1 cellular context compared by ENCODE assay signal in genomic region chr16:5031601-5032000, GRCh38.
TF ChIP-seq lines count a peak whose summit lies in the region.

No MANE protein-coding gene starts in this region.

TF ChIP-seq in SK-N-SH treated with all-trans-retinoic acid at 6 μM for 48 hours, 23 proteins besides CTCF, POLR2A, EP300 and RAD21 (continued from another document):
- TF ChIP-seq ZNF70 (CRISPR knock-in tag; IDR thresholded peaks at IDR 0.05) (no peak), ZNF8 (CRISPR knock-in tag; IDR thresholded peaks at IDR 0.05) (no peak), ESRRG (CRISPR knock-in tag; IDR thresholded peaks at IDR 0.05) (no peak), CREB5 (CRISPR knock-in tag; IDR thresholded peaks at IDR 0.05; ENCODE audit: low read depth) (no peak), TOX (CRISPR knock-in tag; IDR thresholded peaks at IDR 0.05; ENCODE audit: borderline replicate concordance) (no peak), ZNF565 (CRISPR knock-in tag; conservative IDR thresholded peaks at IDR 0.05; ENCODE audit: low read depth) (no peak), SNAI2 (CRISPR knock-in tag; IDR thresholded peaks at IDR 0.05) (no peak)
